Comparison of ENCODE assay signal across 15 cellular contexts in genomic region chr14:72802588-72802946, GRCh38.
"Had no signal": no experiment of that assay in that cellular context is flagged by ENCODE, and none has a peak within 500 bp of the region (broad histone marks: within the 10 kb centered on the region; RNA-seq: fewer than 3 reads in every experiment).

No MANE protein-coding gene starts in this region.

- H3K27me3 ChIP-seq: spleen had no signal

- H3K4me1 ChIP-seq: spleen had no signal

- DNase-seq: activated CD4-positive, alpha-beta memory T cell treated with anti-CD3 and anti-CD28 coated beads, Interleukin-2, amount 10 ng/mL, durations not matched to agents 7 days and 5 days; activated CD4-positive, alpha-beta T cell treated with anti-CD3 and anti-CD28 coated beads for 36 hours; activated gamma-delta T cell treated with Interleukin-2 at 50 U/mL for 16 hours; activated naive CD8-positive, alpha-beta T cell treated with anti-CD3 and anti-CD28 coated beads for 36 hours; activated T-cell treated with anti-CD3 and anti-CD28 coated beads, Interleukin-2, amount 50 U/mL, for 4 hours; amygdala; hypothalamus; kidney; nephron progenitor cell; spleen; stimulated activated naive CD8-positive, alpha-beta T cell treated with anti-CD3 and anti-CD28 coated beads, Interleukin-15, amount 100 ng/mL, for 72 hours had no signal

- FAIRE-seq: endometrium, kidney had no signal

- H3K27me3 Mint-ChIP-seq: activated CD4-positive, alpha-beta memory T cell treated with anti-CD3 and anti-CD28 coated beads, Interleukin-2, amount 10 ng/mL, durations not matched to agents 7 days and 5 days; activated CD4-positive, alpha-beta T cell treated with anti-CD3 and anti-CD28 coated beads for 36 hours; activated naive CD8-positive, alpha-beta T cell treated with anti-CD3 and anti-CD28 coated beads for 36 hours; stimulated activated naive CD8-positive, alpha-beta T cell treated with anti-CD3 and anti-CD28 coated beads, Interleukin-15, amount 100 ng/mL, for 72 hours had no signal

- ATAC-seq: activated CD4-positive, alpha-beta T cell treated with anti-CD3 and anti-CD28 coated beads for 36 hours; activated T-cell treated with anti-CD3 and anti-CD28 coated beads, Interleukin-2, amount 50 U/mL, for 4 hours; sciatic nerve; stimulated activated naive CD8-positive, alpha-beta T cell treated with anti-CD3 and anti-CD28 coated beads, Interleukin-15, amount 100 ng/mL, for 72 hours had no signal

- H3K9me3 ChIP-seq: spleen had no signal

- H3K27ac Mint-ChIP-seq: activated CD4-positive, alpha-beta memory T cell treated with anti-CD3 and anti-CD28 coated beads, Interleukin-2, amount 10 ng/mL, durations not matched to agents 7 days and 5 days; activated CD4-positive, alpha-beta T cell treated with anti-CD3 and anti-CD28 coated beads for 36 hours; activated naive CD8-positive, alpha-beta T cell treated with anti-CD3 and anti-CD28 coated beads for 36 hours; nephron progenitor cell; progenitor cell of endocrine pancreas; T-helper 1 cell treated with Interleukin-12 subunit alpha and Interleukin-12 subunit beta and Interleukin-4 antibody, amounts not matched to agents 30 μg/mL and 1 μg/mL, for 36 hours had no signal

- H3K36me3 ChIP-seq: spleen had no signal

- H3K4me3 ChIP-seq: spleen had no signal

- H3K4me3 Mint-ChIP-seq: activated CD4-positive, alpha-beta memory T cell treated with anti-CD3 and anti-CD28 coated beads, Interleukin-2, amount 10 ng/mL, durations not matched to agents 7 days and 5 days; activated CD4-positive, alpha-beta T cell treated with anti-CD3 and anti-CD28 coated beads for 36 hours; activated naive CD8-positive, alpha-beta T cell treated with anti-CD3 and anti-CD28 coated beads for 36 hours; activated T-cell treated with anti-CD3 and anti-CD28 coated beads, Interleukin-2, amount 50 U/mL, for 4 hours; nephron progenitor cell; stimulated activated naive CD8-positive, alpha-beta T cell treated with anti-CD3 and anti-CD28 coated beads, Interleukin-15, amount 100 ng/mL, for 72 hours; T-helper 1 cell treated with Interleukin-12 subunit alpha and Interleukin-12 subunit beta and Interleukin-4 antibody, amounts not matched to agents 30 μg/mL and 1 μg/mL, for 36 hours had no signal

- H3K9me3 Mint-ChIP-seq: activated CD4-positive, alpha-beta memory T cell treated with anti-CD3 and anti-CD28 coated beads, Interleukin-2, amount 10 ng/mL, durations not matched to agents 7 days and 5 days; activated naive CD8-positive, alpha-beta T cell treated with anti-CD3 and anti-CD28 coated beads for 36 hours; activated T-cell treated with anti-CD3 and anti-CD28 coated beads, Interleukin-2, amount 50 U/mL, for 4 hours had no signal

- H3K27ac ChIP-seq: spleen had no signal
